Comparison of ENCODE assay signal across 21 cellular contexts in genomic region chr11:31442086-31442485, GRCh38.
DNase-seq lines count a peak whose midpoint lies in the region; ATAC-seq, FAIRE-seq and TF ChIP-seq lines count a peak whose summit lies in the region.
"Had no signal": no experiment of that assay in that cellular context is flagged by ENCODE, and none has a peak within 500 bp of the region (broad histone marks: within the 10 kb centered on the region; RNA-seq: fewer than 3 reads in every experiment).

No MANE protein-coding gene starts in this region.

- FAIRE-seq in H1 (lab: Jason Lieb, UNC), result no peak
- FAIRE-seq: pancreas, small intestine had no signal

- no peaks in the 10 kb centered on the region; a peak in 1 of 7 replicates for H3K4me1 ChIP-seq in H1 (replicated peaks in 1 of 4; ENCODE audit: control insufficient read depth in 3 of 4, insufficient read depth in 4 of 4, low read length in 3 of 4)
- H3K4me1 ChIP-seq: left lung, pancreas, upper lobe of left lung had no signal

- H4K8ac ChIP-seq in H1 (ENCODE audit: extremely low read depth, insufficient read depth, low read length), result no peak overlapping the region

- TF ChIP-seq RAD21 in H1 (IDR thresholded peaks at IDR 0.05 in 1 of 2, conservative IDR thresholded peaks at IDR 0.05 in 1 of 2; ENCODE audit: low read depth in 2 of 2, low read length in 2 of 2), result no peak

- H2AK5ac ChIP-seq in H1 (ENCODE audit: low read depth, low read length), result no peak overlapping the region

- ATAC-seq in GM18907 (IDR thresholded peaks at IDR 0.05; ENCODE audit: unreplicated experiment) (no peak), GM19035 (IDR thresholded peaks at IDR 0.05; ENCODE audit: unreplicated experiment) (no peak)
- ATAC-seq: activated CD8-positive, alpha-beta T cell treated with anti-CD3 and anti-CD28 coated beads for 36 hours; activated T-cell treated with anti-CD3 and anti-CD28 coated beads, Interleukin-2, amount 50 U/mL, for 72 hours; left lung; stimulated activated effector memory CD8-positive, alpha-beta T cell treated with anti-CD3 and anti-CD28 coated beads, Interleukin-12 subunit alpha, Interleukin-12 subunit beta, amount 100 ng/mL, for 72 hours had no signal

- 68% methylated on average over 2 of the region's 2 CpGs; no CpG with 5 or more reads in 1 of the 2 experiments for WGBS in H1 (ENCODE audit: extremely low coverage in 1 of 2, insufficient coverage in 1 of 2, insufficient read length in 1 of 2, insufficient replicate concordance in 2 of 2, low coverage in 1 of 2, low lambda C conversion rate in 2 of 2, missing lambda C conversion rate in 1 of 2), 2 experiments

- no peak overlapping the region for H3K4ac ChIP-seq in H1 (replicated peaks; ENCODE audit: insufficient read length, low read depth, low read length)

- no peak overlapping the region for H2BK120ac ChIP-seq in H1 (replicated peaks; ENCODE audit: low read depth, low read length)

- no peak overlapping the region for H2BK5ac ChIP-seq in H1 (ENCODE audit: low read depth, low read length)

- no peaks in the 10 kb centered on the region for H4K20me1 ChIP-seq in H1 (replicated peaks in 1 of 2; ENCODE audit: control insufficient read depth in 1 of 2, insufficient read depth in 2 of 2, low read length in 2 of 2)

- no peak overlapping the region for H2BK20ac ChIP-seq in H1 (ENCODE audit: low read length)

- H2AFZ ChIP-seq in H1 (ENCODE audit: low read length), result no peak overlapping the region

- no peak overlapping the region for H3K9ac ChIP-seq in H1 (replicated peaks in 1 of 4; ENCODE audit: extremely low read depth in 1 of 4, low read depth in 3 of 4, low read length in 3 of 4)

- H4K5ac ChIP-seq in H1 (ENCODE audit: insufficient read length, low read depth, low read length), result no peak overlapping the region

- H3K4me3 ChIP-seq in H1 (ENCODE audit: extremely low read depth in 1 of 4, insufficient read depth in 2 of 4, low read depth in 3 of 4, low read length in 4 of 4), result no peak overlapping the region
- H3K4me3 ChIP-seq: left lung, pancreas, SK-N-MC, upper lobe of left lung had no signal

- H3K56ac ChIP-seq in H1 (replicated peaks; ENCODE audit: insufficient read length, low read depth, low read length), result no peak overlapping the region

- H3K79me1 ChIP-seq in H1 (ENCODE audit: low read depth, low read length), result no peaks in the 10 kb centered on the region

- no peaks in the 10 kb centered on the region for H3K79me2 ChIP-seq in H1 (ENCODE audit: control insufficient read depth in 1 of 2, insufficient read depth in 2 of 2, low read length in 2 of 2)

- TF ChIP-seq CTCF in H1 (IDR thresholded peaks at IDR 0.05; ENCODE audit: control extremely low read depth in 1 of 3, insufficient read depth in 1 of 3, low read depth in 1 of 3, low read length in 3 of 3), result no peak

- no peak overlapping the region for H3K18ac ChIP-seq in H1 (ENCODE audit: extremely low read depth, low read length)

- H4K91ac ChIP-seq in H1 (replicated peaks; ENCODE audit: insufficient read length, low read length), result no peak overlapping the region

- no peaks in the 10 kb centered on the region; a peak in 1 of 8 replicates for H3K36me3 ChIP-seq in H1 (ENCODE audit: control insufficient read depth in 2 of 4, insufficient read depth in 4 of 4, low read length in 3 of 4)
- H3K36me3 ChIP-seq: left lung, pancreas had no signal

- no peak for TF ChIP-seq EP300 in H1 (IDR thresholded peaks at IDR 0.05; ENCODE audit: borderline replicate concordance in 1 of 2, low read depth in 2 of 2, low read length in 2 of 2)

- POLR2A ChIA-PET in H1 (lab: Charles Lee; ENCODE audit: partially characterized antibody), result no interaction called here

- no peak overlapping the region; a peak in 1 of 4 replicates for H3K4me2 ChIP-seq in H1 (ENCODE audit: insufficient read depth in 1 of 2, low read depth in 2 of 2, low read length in 2 of 2)

- no peak overlapping the region for H3K27ac ChIP-seq in H1 (ENCODE audit: low read depth, low read length)
- H3K27ac ChIP-seq: left lung, pancreas, SK-N-MC, upper lobe of left lung had no signal

- H3K14ac ChIP-seq in H1 (ENCODE audit: insufficient read length), result no peak overlapping the region

- no peaks in the 10 kb centered on the region for H3K23me2 ChIP-seq in H1 (ENCODE audit: low read depth, low read length)

- H2BK15ac ChIP-seq in H1 (ENCODE audit: low read length), result no peak overlapping the region

- CTCF ChIA-PET in H1 (lab: Charles Lee; ENCODE audit: partially characterized antibody), result interaction anchor here (0.8 to 1.2 kb wide), 3 partner anchors 10 to 170 kb away, joined by 3 read pairs; partner anchors contain the start of genes DCDC1 and DNAJC24

- no peaks in the 10 kb centered on the region for H3K27me3 ChIP-seq in H1 (replicated peaks in 1 of 4; ENCODE audit: control insufficient read depth in 3 of 4, extremely low read depth in 1 of 4, insufficient read depth in 3 of 4, low read length in 3 of 4)
- H3K27me3 ChIP-seq: left lung, pancreas, upper lobe of left lung had no signal

- no peak overlapping the region for H3K23ac ChIP-seq in H1 (ENCODE audit: insufficient read length)

- DNase-seq in DMS53 (lab: John Stamatoyannopoulos, UW) (peak; percentile 90), NCI-H1417 treated with DMSO at 0.1 percent for 48 hours (lab: John Stamatoyannopoulos, UW) (peak; percentile 92), NCI-H2227 treated with DMSO at 0.1 percent for 48 hours (lab: John Stamatoyannopoulos, UW) (peak; percentile 81), H1 (ENCODE audit: low read depth in 1 of 2, low spot score in 2 of 2) (no peak), occipital lobe (lab: John Stamatoyannopoulos, UW) (no peak), NCI-H446 (lab: John Stamatoyannopoulos, UW) (no peak)
- DNase-seq: activated CD8-positive, alpha-beta T cell treated with anti-CD3 and anti-CD28 coated beads for 36 hours; activated T-cell treated with anti-CD3 and anti-CD28 coated beads, Interleukin-2, amount 50 U/mL, for 72 hours; caudate nucleus; CD4-positive, alpha-beta T cell; hypothalamus; left lung; NCI-H1694; OCI-M1; pancreas; small intestine; upper lobe of left lung had no signal

- no peaks in the 10 kb centered on the region for H3K9me3 ChIP-seq in H1 (ENCODE audit: insufficient read depth in 2 of 2, low read depth in 1 of 2, low read length in 1 of 2)
- H3K9me3 ChIP-seq: left lung, pancreas, upper lobe of left lung had no signal

- H2BK12ac ChIP-seq in H1 (ENCODE audit: low read depth, low read length), result no peak overlapping the region

- TF ChIP-seq POLR2A in H1 (IDR thresholded peaks at IDR 0.05; ENCODE audit: control extremely low read depth in 1 of 2, low read depth in 2 of 2, low read length in 2 of 2), result no peak

TF ChIP-seq in H1, 55 proteins besides CTCF, POLR2A, EP300 and RAD21:
- TF ChIP-seq YY1 (IDR thresholded peaks at IDR 0.05; ENCODE audit: low read depth, low read length) (no peak), CEBPB (IDR thresholded peaks at IDR 0.05; ENCODE audit: low read depth, low read length) (0 out of 2 replicates have a peak, but pooled peaks have one; percentile 36), SAP30 (IDR thresholded peaks at IDR 0.05; ENCODE audit: insufficient read depth, insufficient replicate concordance, low read length) (no peak), MAX (IDR thresholded peaks at IDR 0.05) (0 out of 2 replicates have a peak, but pooled peaks have one; percentile 18), E2F6 (IDR thresholded peaks at IDR 0.05) (0 out of 2 replicates have a peak, but pooled peaks have one; percentile 20)
TF ChIP-seq in H1: peak in this region for 3.

Comparison
In these comparisons a context has a peak if more than half of its experiments do, and no peak if none do; other contexts are left out.
1. DNase-seq: peak in DMS53 (single experiment), NCI-H1417 treated with DMSO at 0.1 percent for 48 hours (single experiment) and NCI-H2227 treated with DMSO at 0.1 percent for 48 hours (single experiment); none in H1 (0 of 2), occipital lobe (single experiment) and NCI-H446 (0 of 2).